ENCODE assay signal across 8 cellular contexts in genomic region chr19:11446652-11447301, GRCh38. TPM values are rescaled to one million over a fixed set of nuclear protein-coding genes. Genes with fewer than 3 reads are reported as not detected.
DNase-seq lines count a peak whose midpoint lies in the region; ATAC-seq, FAIRE-seq and TF ChIP-seq lines count a peak whose summit lies in the region.

No MANE protein-coding gene starts in this region.

- intact Hi-C loops in GM12878 (cut with micrococcal nuclease; ENCODE audit: unreplicated experiment) = loop anchor here (2.0 kb wide), 1 partner anchor 66 kb away; no protein-coding TSS in a partner anchor

- 60% methylated on average over 13 of the region's 23 CpGs for WGBS in SK-N-SH (ENCODE audit: low lambda C conversion rate)
- 87% methylated on average over 18 of the region's 23 CpGs for WGBS in GM12878 (ENCODE audit: insufficient coverage, insufficient replicate concordance, low lambda C conversion rate, missing lambda C conversion rate)

- no peaks in the 10 kb centered on the region for H4K20me1 ChIP-seq in SK-N-SH (ENCODE audit: insufficient read depth)
- no peaks in the 10 kb centered on the region for H4K20me1 ChIP-seq in GM12878 (ENCODE audit: control insufficient read depth, insufficient read depth)

- DNase-seq in NCI-H748 (lab: John Stamatoyannopoulos, UW; ENCODE audit: unreplicated experiment) (peak; percentile 15), NCI-H748 treated with DMSO at 0.1 percent for 48 hours (lab: John Stamatoyannopoulos, UW) (no peak), SK-N-SH (peak; percentile 97), GM12878 (ENCODE audit: low read depth, low spot score) (no peak), iPS-NIHi7 (ENCODE audit: extremely low spot score) (peak; percentile 93), RCC 7860 (ENCODE audit: low spot score) (no peak)
- peak; percentile 49 for DNase-seq in stimulated activated CD4-positive, alpha-beta T cell treated with anti-CD3 and anti-CD28 coated beads, Interleukin-15, amount 100 ng/mL, for 24 hours

- H3K4me1 ChIP-seq in SK-N-SH (ENCODE audit: control insufficient read depth in 1 of 2, insufficient read depth in 2 of 2, low read depth in 1 of 2, low read length in 1 of 2) (no peaks in the 10 kb centered on the region), GM12878 (ENCODE audit: control insufficient read depth, insufficient read depth, low read length) (0 out of 2 replicates have a peak, but pooled peaks cover 4% of the 10 kb centered on the region)

- SMC1A ChIA-PET in GM12878 (lab: Charles Lee; ENCODE audit: uncharacterized antibody, unreplicated experiment) = no interaction called here

- in situ Hi-C loops in GM12878 (cut with MboI) = no loop called here

- TF ChIP-seq CTCF in SK-N-SH (IDR thresholded peaks at IDR 0.05) = peak; percentile 85
- peak; percentile 53 to 82 (median 68) for TF ChIP-seq CTCF in GM12878 (IDR thresholded peaks at IDR 0.05 in 2 of 3, conservative IDR thresholded peaks at IDR 0.05 in 1 of 3; ENCODE audit: control insufficient read depth in 2 of 3, extremely low read depth in 1 of 3, insufficient read depth in 1 of 3, low read depth in 3 of 3, low read length in 3 of 3)

- H3K9ac ChIP-seq in SK-N-SH (no peak overlapping the region), GM12878 (ENCODE audit: control insufficient read depth, insufficient read depth, low read length) (no peak overlapping the region)

- H3K27me3 ChIP-seq in SK-N-SH (ENCODE audit: insufficient read depth) = no peaks in the 10 kb centered on the region
- H3K27me3 ChIP-seq in GM12878 (replicated peaks in 1 of 2; ENCODE audit: control insufficient read depth in 2 of 2, insufficient read depth in 2 of 2, low read length in 1 of 2) = no peaks in the 10 kb centered on the region

- peaks cover 9% of the 10 kb centered on the region for H3F3A ChIP-seq in SK-N-SH (replicated peaks; ENCODE audit: insufficient read depth)

- ATAC-seq in GM12878 (peak; percentile 85), HG03469 (IDR thresholded peaks at IDR 0.05; ENCODE audit: unreplicated experiment) (no peak)

- 0 out of 2 replicates have a peak, but pooled peaks cover 4% of the 10 kb centered on the region for H3K79me2 ChIP-seq in SK-N-SH (ENCODE audit: insufficient read depth)
- no peaks in the 10 kb centered on the region for H3K79me2 ChIP-seq in GM12878 (ENCODE audit: control insufficient read depth, insufficient read depth, low read length)

- no peaks in the 10 kb centered on the region for H3K9me3 ChIP-seq in SK-N-SH
- no peaks in the 10 kb centered on the region for H3K9me3 ChIP-seq in GM12878 (replicated peaks; ENCODE audit: control insufficient read depth, insufficient read depth, low read length)

- H3K4me2 ChIP-seq in SK-N-SH (no peak overlapping the region), GM12878 (ENCODE audit: control insufficient read depth, insufficient read depth) (no peak overlapping the region)

- H2AFZ ChIP-seq in SK-N-SH (ENCODE audit: low read depth) (no peak overlapping the region), GM12878 (ENCODE audit: control insufficient read depth, low read depth, low read length) (no peak overlapping the region)

- BruUV-seq in GM12878 (replicated peaks; lab: Mats Ljungman, UMichigan) = no TSS peak

- H3K27ac ChIP-seq in SK-N-SH (ENCODE audit: low read depth in 2 of 2, low read length in 1 of 2) (no peak overlapping the region), GM12878 (ENCODE audit: control insufficient read depth, insufficient read depth) (no peak overlapping the region)

- peak; percentile 81 for TF ChIP-seq RAD21 in SK-N-SH (IDR thresholded peaks at IDR 0.05; ENCODE audit: low read length)
- TF ChIP-seq RAD21 in GM12878 (IDR thresholded peaks at IDR 0.05; ENCODE audit: insufficient read depth, low read depth, low read length) = peak; percentile 70

- TF ChIP-seq POLR2A in GM12878 (IDR thresholded peaks at IDR 0.05; ENCODE audit: low read depth, low read length) = no peak

- H3K9me2 ChIP-seq in SK-N-SH = no peaks in the 10 kb centered on the region

- FAIRE-seq in GM12878 (lab: Jason Lieb, UNC) (no peak), RCC 7860 (lab: Jason Lieb, UNC) (no peak)

- CTCF ChIA-PET in SK-N-SH (lab: Yijun Ruan, JAX) = interaction anchor here (0.6 to 4.2 kb wide), 21 partner anchors 11 to 216 kb away, joined by 3 to 36 read pairs (median 5); partner anchors contain the start of genes EPOR and TSPAN16
- CTCF ChIA-PET in GM12878 (lab: Yijun Ruan, JAX) = interaction anchor here (0.6 to 2.0 kb wide), 2 partner anchors 65 to 122 kb away, joined by 3 to 21 read pairs; no protein-coding TSS in a partner anchor

- no peak for TF ChIP-seq EP300 in SK-N-SH (IDR thresholded peaks at IDR 0.05; ENCODE audit: borderline replicate concordance in 1 of 2, low read depth in 1 of 2, low read length in 1 of 2)
- TF ChIP-seq EP300 in GM12878 (IDR thresholded peaks at IDR 0.05; ENCODE audit: borderline replicate concordance in 1 of 2, control insufficient read depth in 1 of 2, low read depth in 2 of 2, low read length in 2 of 2) = no peak

- H3K36me3 ChIP-seq in SK-N-SH (replicated peaks in 1 of 2; ENCODE audit: control insufficient read depth in 1 of 2, insufficient read depth in 2 of 2, low read length in 1 of 2) (peaks cover 18 to 43% of the 10 kb centered on the region in 2 experiments), GM12878 (ENCODE audit: control insufficient read depth in 2 of 2, insufficient read depth in 2 of 2, low read length in 1 of 2) (peaks cover 12 to 39% of the 10 kb centered on the region in 2 experiments)

- H3K4me3 ChIP-seq in SK-N-SH (ENCODE audit: low read depth in 2 of 2, low read length in 1 of 2) (no peak overlapping the region; a peak in 1 of 4 replicates), GM12878 (no peak overlapping the region)

- RAD21 ChIA-PET in GM12878 (lab: Charles Lee; ENCODE audit: unreplicated experiment) = interaction anchor here (1.4 kb wide), 1 partner anchor 69 kb away, joined by 3 read pairs; no protein-coding TSS in a partner anchor

- POLR2A ChIA-PET in SK-N-SH (lab: Yijun Ruan, JAX) (interaction anchor here (1.3 kb wide), 1 partner anchor 12 kb away, joined by 4 read pairs; the partner anchor contains the start of genes ODAD3 and PRKCSH), GM12878 (lab: Charles Lee) (interaction anchor here (0.7 kb wide), 1 partner anchor 59 kb away, joined by 3 read pairs; no protein-coding TSS in a partner anchor)

RNA-seq across cellular contexts. Expression of gene PRKCSH, which starts 11.3 kb away (rescaled TPM):
- polyA plus RNA-seq in SK-N-SH (2012; rRNA removed) = 198 and 502 TPM in 2 replicates
- polyA plus RNA-seq in SK-N-SH (2012; cell fraction: cytosol; rRNA removed) = 245 and 294 TPM in 2 replicates
- polyA plus RNA-seq in SK-N-SH (2012; cell fraction: nucleus; rRNA removed) = 658 and 734 TPM in 2 replicates
- 82.5 and 98.4 TPM in 2 replicates for total RNA-seq in GM12878 (2013; cell fraction: nucleolus; rRNA removed)
- 95.5 and 99.3 TPM in 2 replicates for total RNA-seq in GM12878 (2014; rRNA removed)
- 37.9 and 40.5 TPM in 2 replicates for total RNA-seq in GM12878 (2014; rRNA removed; fragmentation: Illumina TruSeq; extraction: Trizol)
- total RNA-seq in GM12878 (2021) = 271 and 280 TPM in 2 replicates
- polyA plus RNA-seq in GM12878 (2011; ENCODE audit: low read depth) = 102 TPM
- 31.5 and 42.0 TPM in 2 replicates for polyA plus RNA-seq in GM12878 (2011; rRNA removed)
- 77.2 and 88.9 TPM in 2 replicates for polyA plus RNA-seq in GM12878 (2011; cell fraction: cytosol; rRNA removed)
- polyA plus RNA-seq in GM12878 (2011; cell fraction: nucleus; rRNA removed) = 270 and 309 TPM in 2 replicates
- 225 and 255 TPM in 2 replicates for polyA plus RNA-seq in GM12878 (2012)
- polyA plus RNA-seq in GM12878 (2014; fragmentation: Illumina TruSeq; extraction: Trizol) = 60.5 and 97.4 TPM in 2 replicates
- polyA plus RNA-seq in GM12878 (2014; fragmentation: Nextera tagmentation; extraction: Ambion mirVana) = 1 to 10 TPM; 1.1 to 5.2 TPM
- polyA plus RNA-seq in GM12878 (2014; rRNA removed) = 110 and 125 TPM in 2 replicates
- polyA plus RNA-seq in GM12878 (2016; fragmentation: Nextera tagmentation; extraction: Ambion mirVana) = 10 to 100 TPM; 42.0 to 46.1 TPM
- 47.5 and 73.1 TPM in 2 replicates for polyA minus RNA-seq in GM12878 (2011; rRNA and poly(A)+ RNA removed)
- polyA minus RNA-seq in GM12878 (2011; cell fraction: cytosol; rRNA and poly(A)+ RNA removed) = 83.8 and 90.2 TPM in 2 replicates
- polyA minus RNA-seq in GM12878 (2011; cell fraction: nucleus; rRNA and poly(A)+ RNA removed) = 53.7 and 95.3 TPM in 2 replicates

RNA-seq across cellular contexts. Expression of gene ODAD3, which starts 11.9 kb away (rescaled TPM):
- polyA plus RNA-seq in SK-N-SH (2012; rRNA removed) = 3.2 and 4.2 TPM in 2 replicates
- 2.1 and 2.3 TPM in 2 replicates for polyA plus RNA-seq in SK-N-SH (2012; cell fraction: cytosol; rRNA removed)
- 6.9 and 7.8 TPM in 2 replicates for polyA plus RNA-seq in SK-N-SH (2012; cell fraction: nucleus; rRNA removed)
- not detected in 2 replicates for total RNA-seq in GM12878 (2013; cell fraction: nucleolus; rRNA removed)
- not detected in 2 replicates for total RNA-seq in GM12878 (2014; rRNA removed)
- not detected in 2 replicates for total RNA-seq in GM12878 (2014; rRNA removed; fragmentation: Illumina TruSeq; extraction: Trizol)
- 0.11 and 0.28 TPM in 2 replicates for total RNA-seq in GM12878 (2021)
- polyA plus RNA-seq in GM12878 (2011; ENCODE audit: low read depth) = 0.13 TPM
- 0.20 and 0.39 TPM in 2 replicates for polyA plus RNA-seq in GM12878 (2011; rRNA removed)
- polyA plus RNA-seq in GM12878 (2011; cell fraction: cytosol; rRNA removed) = 0.20 and 0.24 TPM in 2 replicates
- polyA plus RNA-seq in GM12878 (2011; cell fraction: nucleus; rRNA removed) = 0.31 and 0.85 TPM in 2 replicates
- 1.0 and 1.2 TPM in 2 replicates for polyA plus RNA-seq in GM12878 (2012)
- polyA plus RNA-seq in GM12878 (2014; fragmentation: Illumina TruSeq; extraction: Trizol) = not detected in 2 replicates
- polyA plus RNA-seq in GM12878 (2014; fragmentation: Nextera tagmentation; extraction: Ambion mirVana) = not detected
- polyA plus RNA-seq in GM12878 (2014; rRNA removed) = 0.08 TPM in 1 of 2 replicates, not detected in the other
- polyA plus RNA-seq in GM12878 (2016; fragmentation: Nextera tagmentation; extraction: Ambion mirVana) = under 1 TPM in 1 of 2 experiments, not detected in 1; 0.11 TPM
- polyA minus RNA-seq in GM12878 (2011; rRNA and poly(A)+ RNA removed) = not detected in 2 replicates
- polyA minus RNA-seq in GM12878 (2011; cell fraction: cytosol; rRNA and poly(A)+ RNA removed) = not detected in 2 replicates
- 0.24 TPM in 1 of 2 replicates, not detected in the other for polyA minus RNA-seq in GM12878 (2011; cell fraction: nucleus; rRNA and poly(A)+ RNA removed)

RNA-seq across cellular contexts. Expression of gene RGL3, which starts 27.7 kb away (rescaled TPM):
- 13.3 and 13.5 TPM in 2 replicates for polyA plus RNA-seq in SK-N-SH (2012; rRNA removed)
- 2.1 and 2.9 TPM in 2 replicates for polyA plus RNA-seq in SK-N-SH (2012; cell fraction: cytosol; rRNA removed)
- polyA plus RNA-seq in SK-N-SH (2012; cell fraction: nucleus; rRNA removed) = 140 and 202 TPM in 2 replicates
- 0.61 TPM in 1 of 2 replicates, not detected in the other for total RNA-seq in GM12878 (2013; cell fraction: nucleolus; rRNA removed)
- not detected in 2 replicates for total RNA-seq in GM12878 (2014; rRNA removed)
- total RNA-seq in GM12878 (2014; rRNA removed; fragmentation: Illumina TruSeq; extraction: Trizol) = not detected in 2 replicates
- total RNA-seq in GM12878 (2021) = not detected in 2 replicates
- not detected for polyA plus RNA-seq in GM12878 (2011; ENCODE audit: low read depth)
- polyA plus RNA-seq in GM12878 (2011; rRNA removed) = not detected in 2 replicates
- not detected in 2 replicates for polyA plus RNA-seq in GM12878 (2011; cell fraction: cytosol; rRNA removed)
- not detected in 2 replicates for polyA plus RNA-seq in GM12878 (2011; cell fraction: nucleus; rRNA removed)
- 0.25 and 0.28 TPM in 2 replicates for polyA plus RNA-seq in GM12878 (2012)
- polyA plus RNA-seq in GM12878 (2014; fragmentation: Illumina TruSeq; extraction: Trizol) = not detected in 2 replicates
- not detected for polyA plus RNA-seq in GM12878 (2014; fragmentation: Nextera tagmentation; extraction: Ambion mirVana)
- polyA plus RNA-seq in GM12878 (2014; rRNA removed) = not detected in 2 replicates
- not detected for polyA plus RNA-seq in GM12878 (2016; fragmentation: Nextera tagmentation; extraction: Ambion mirVana)
- polyA minus RNA-seq in GM12878 (2011; rRNA and poly(A)+ RNA removed) = not detected in 2 replicates
- polyA minus RNA-seq in GM12878 (2011; cell fraction: cytosol; rRNA and poly(A)+ RNA removed) = 2.7 TPM in 1 of 2 replicates, not detected in the other
- polyA minus RNA-seq in GM12878 (2011; cell fraction: nucleus; rRNA and poly(A)+ RNA removed) = not detected in 2 replicates

RNA-seq across cellular contexts. Expression of gene ELAVL3, which starts 34.1 kb away (rescaled TPM):
- polyA plus RNA-seq in SK-N-SH (2012; rRNA removed) (0.48 and 0.68 TPM in 2 replicates), GM12878 (2011; rRNA removed) (not detected in 2 replicates), GM12878 (2014; fragmentation: Illumina TruSeq; extraction: Trizol) (0.01 TPM in 1 of 2 replicates, not detected in the other), GM12878 (2014; fragmentation: Nextera tagmentation; extraction: Ambion mirVana) (not detected), GM12878 (2014; rRNA removed) (0.06 TPM in 1 of 2 replicates, not detected in the other), GM12878 (2016; fragmentation: Nextera tagmentation; extraction: Ambion mirVana) (under 1 TPM in 1 of 2 experiments, not detected in 1; 0.05 TPM)
- 0.67 and 1.5 TPM in 2 replicates for polyA plus RNA-seq in SK-N-SH (2012; cell fraction: cytosol; rRNA removed)
- polyA plus RNA-seq in SK-N-SH (2012; cell fraction: nucleus; rRNA removed) = 1.0 and 1.6 TPM in 2 replicates
- not detected in 2 replicates for total RNA-seq in GM12878 (2013; cell fraction: nucleolus; rRNA removed)
- total RNA-seq in GM12878 (2014; rRNA removed) (under 0.01 TPM in 1 of 2 replicates, not detected in the other), GM12878 (2014; rRNA removed; fragmentation: Illumina TruSeq; extraction: Trizol) (not detected in 2 replicates), GM12878 (2021) (not detected in 2 replicates)
- not detected for polyA plus RNA-seq in GM12878 (2011; ENCODE audit: low read depth)
- not detected in 2 replicates for polyA plus RNA-seq in GM12878 (2011; cell fraction: cytosol; rRNA removed)
- polyA plus RNA-seq in GM12878 (2011; cell fraction: nucleus; rRNA removed) = 0.01 TPM in 1 of 2 replicates, not detected in the other
- polyA plus RNA-seq in GM12878 (2012) = 0.07 and 0.13 TPM in 2 replicates
- not detected in 2 replicates for polyA minus RNA-seq in GM12878 (2011; rRNA and poly(A)+ RNA removed)
- not detected in 2 replicates for polyA minus RNA-seq in GM12878 (2011; cell fraction: cytosol; rRNA and poly(A)+ RNA removed)
- polyA minus RNA-seq in GM12878 (2011; cell fraction: nucleus; rRNA and poly(A)+ RNA removed) = not detected in 2 replicates

RNA-seq across cellular contexts. Expression of gene ZNF653, which starts 58.9 kb away (rescaled TPM):
- polyA plus RNA-seq in SK-N-SH (2012; rRNA removed) (14.5 and 14.7 TPM in 2 replicates), GM12878 (2011; rRNA removed) (9.5 and 13.2 TPM in 2 replicates), GM12878 (2014; fragmentation: Illumina TruSeq; extraction: Trizol) (1.8 and 6.2 TPM in 2 replicates), GM12878 (2014; fragmentation: Nextera tagmentation; extraction: Ambion mirVana) (not detected), GM12878 (2014; rRNA removed) (8.1 and 11.2 TPM in 2 replicates), GM12878 (2016; fragmentation: Nextera tagmentation; extraction: Ambion mirVana) (1 to 10 TPM; 2.2 to 2.8 TPM)
- polyA plus RNA-seq in SK-N-SH (2012; cell fraction: cytosol; rRNA removed) = 7.2 and 10.5 TPM in 2 replicates
- 41.9 and 44.2 TPM in 2 replicates for polyA plus RNA-seq in SK-N-SH (2012; cell fraction: nucleus; rRNA removed)
- total RNA-seq in GM12878 (2013; cell fraction: nucleolus; rRNA removed) = 21.0 and 22.1 TPM in 2 replicates
- total RNA-seq in GM12878 (2014; rRNA removed) (6.8 and 7.2 TPM in 2 replicates), GM12878 (2014; rRNA removed; fragmentation: Illumina TruSeq; extraction: Trizol) (4.3 and 5.2 TPM in 2 replicates), GM12878 (2021) (9.5 and 10.0 TPM in 2 replicates)
- 3.1 TPM for polyA plus RNA-seq in GM12878 (2011; ENCODE audit: low read depth)
- polyA plus RNA-seq in GM12878 (2011; cell fraction: cytosol; rRNA removed) = 21.7 and 28.8 TPM in 2 replicates
- 34.5 and 38.5 TPM in 2 replicates for polyA plus RNA-seq in GM12878 (2011; cell fraction: nucleus; rRNA removed)
- 4.9 and 7.7 TPM in 2 replicates for polyA plus RNA-seq in GM12878 (2012)
- polyA minus RNA-seq in GM12878 (2011; rRNA and poly(A)+ RNA removed) = 5.5 and 10.6 TPM in 2 replicates
- 1.9 and 7.0 TPM in 2 replicates for polyA minus RNA-seq in GM12878 (2011; cell fraction: cytosol; rRNA and poly(A)+ RNA removed)
- polyA minus RNA-seq in GM12878 (2011; cell fraction: nucleus; rRNA and poly(A)+ RNA removed) = 8.1 and 14.7 TPM in 2 replicates

Comparison
In these comparisons a context has a peak if more than half of its experiments do, and no peak if none do; other contexts are left out.
1. DNase-seq: peak in NCI-H748 (single experiment), SK-N-SH (single experiment), iPS-NIHi7 (single experiment) and stimulated activated CD4-positive, alpha-beta T cell treated with anti-CD3 and anti-CD28 coated beads, Interleukin-15, amount 100 ng/mL, for 24 hours (single experiment); none in NCI-H748 treated with DMSO at 0.1 percent for 48 hours (single experiment), GM12878 (single experiment) and RCC 7860 (single experiment).